11 cellular contexts compared by ENCODE assay signal in genomic region chr17:49645654-49646053, GRCh38. TPM values are rescaled to one million over a fixed set of nuclear protein-coding genes. Genes with fewer than 3 reads are reported as not detected.
DNase-seq lines count a peak whose midpoint lies in the region; ATAC-seq and TF ChIP-seq lines count a peak whose summit lies in the region.
"Had no signal": no experiment of that assay in that cellular context is flagged by ENCODE, and none has a peak within 500 bp of the region (broad histone marks: within the 10 kb centered on the region; RNA-seq: fewer than 3 reads in every experiment).

No MANE protein-coding gene starts in this region.

- no peaks in the 10 kb centered on the region for H3K36me3 ChIP-seq in right atrium auricular region
- no peaks in the 10 kb centered on the region for H3K36me3 ChIP-seq in colonic mucosa
- no peaks in the 10 kb centered on the region for H3K36me3 ChIP-seq in neural progenitor cell

- H3K4me1 ChIP-seq in right atrium auricular region, result peaks cover 0 to 55% of the 10 kb centered on the region in 2 donors
- peaks cover 10% of the 10 kb centered on the region for H3K4me1 ChIP-seq in right cardiac atrium (ENCODE audit: control insufficient read depth, insufficient read depth, low read length)
- H3K4me1 ChIP-seq in colonic mucosa, result no peaks in the 10 kb centered on the region
- H3K4me1 ChIP-seq in neural progenitor cell, result no peaks in the 10 kb centered on the region

- H3K9ac ChIP-seq in colonic mucosa (ENCODE audit: low read depth in 2 of 2, low read length in 2 of 2) (no peak overlapping the region), neural progenitor cell (no peak overlapping the region)
- H3K9ac ChIP-seq: BLaER1 treated with 17β-estradiol and CSF1 and Interleukin-3, amounts not matched to agents 10 nM and 100 nM had no signal

- H3K9me3 ChIP-seq in right atrium auricular region, result no peaks in the 10 kb centered on the region
- H3K9me3 ChIP-seq in right cardiac atrium (ENCODE audit: control insufficient read depth, low read length), result no peaks in the 10 kb centered on the region
- H3K9me3 ChIP-seq in colonic mucosa, result no peaks in the 10 kb centered on the region
- H3K9me3 ChIP-seq in neural progenitor cell (ENCODE audit: low read depth), result no peaks in the 10 kb centered on the region

- H3K27me3 Mint-ChIP-seq in nephron (ENCODE audit: low read depth) (no peaks in the 10 kb centered on the region), neural progenitor cell (ENCODE audit: insufficient read depth, low read depth) (peaks cover 4% of the 10 kb centered on the region), glutamatergic neuron (ENCODE audit: unreplicated experiment) (no peaks in the 10 kb centered on the region)

- DNase-seq in right atrium auricular region (ENCODE audit: low spot score), result no peak
- DNase-seq in right cardiac atrium, result no peak
- DNase-seq in colonic mucosa, result no peak
- DNase-seq in MV-4-11 (lab: John Stamatoyannopoulos, UW), result no peak
- no peak for DNase-seq in neural progenitor cell (ENCODE audit: low spot score)
- no peak for DNase-seq in glutamatergic neuron
- DNase-seq: head of caudate nucleus, NCI-H69 had no signal

- TF ChIP-seq CTCF in right atrium auricular region (IDR thresholded peaks at IDR 0.05) (no peak), colonic mucosa (IDR thresholded peaks at IDR 0.05) (no peak), nephron (IDR thresholded peaks at IDR 0.05; ENCODE audit: unreplicated experiment in 3 of 3) (no peak), neural progenitor cell (IDR thresholded peaks at IDR 0.05) (no peak), glutamatergic neuron (IDR thresholded peaks at IDR 0.05; ENCODE audit: partially characterized antibody, unreplicated experiment) (no peak)

- H3K9me3 Mint-ChIP-seq in nephron, result peaks cover 1% of the 10 kb centered on the region
- H3K9me3 Mint-ChIP-seq in neural progenitor cell, result no peaks in the 10 kb centered on the region
- no peaks in the 10 kb centered on the region for H3K9me3 Mint-ChIP-seq in glutamatergic neuron (ENCODE audit: unreplicated experiment)

- H3K27ac Mint-ChIP-seq in nephron (peak overlapping the region; percentile 1 to 38 (median 15)), neural progenitor cell (no peak overlapping the region), glutamatergic neuron (ENCODE audit: unreplicated experiment) (no peak overlapping the region)

- no peak overlapping the region for H3K4me3 Mint-ChIP-seq in nephron
- H3K4me3 Mint-ChIP-seq in neural progenitor cell, result no peak overlapping the region
- no peak overlapping the region for H3K4me3 Mint-ChIP-seq in glutamatergic neuron (ENCODE audit: unreplicated experiment)

- peaks cover 13% of the 10 kb centered on the region for H4K20me1 ChIP-seq in neural progenitor cell (ENCODE audit: low read depth)

- no peak overlapping the region for H2AFZ ChIP-seq in neural progenitor cell (replicated peaks)

- no peaks in the 10 kb centered on the region for H3K27me3 ChIP-seq in right atrium auricular region
- no peaks in the 10 kb centered on the region for H3K27me3 ChIP-seq in right cardiac atrium (ENCODE audit: control insufficient read depth, insufficient read depth)
- H3K27me3 ChIP-seq in colonic mucosa, result no peaks in the 10 kb centered on the region
- H3K27me3 ChIP-seq in neural progenitor cell, result no peaks in the 10 kb centered on the region
- H3K27me3 ChIP-seq: BLaER1 treated with 17β-estradiol and CSF1 and Interleukin-3, amounts not matched to agents 10 nM and 100 nM had no signal

- peaks cover 86% of the 10 kb centered on the region for H3K79me2 ChIP-seq in neural progenitor cell (ENCODE audit: low read depth)

- H3K27ac ChIP-seq in right atrium auricular region (peak overlapping the region; percentile 67 to 85), right cardiac atrium (ENCODE audit: low read length) (no peak overlapping the region), colonic mucosa (peak overlapping the region; percentile 52), neural progenitor cell (no peak overlapping the region)
- H3K27ac ChIP-seq: BLaER1 treated with 17β-estradiol and CSF1 and Interleukin-3, amounts not matched to agents 10 nM and 100 nM had no signal

- H3K36me3 Mint-ChIP-seq in nephron (ENCODE audit: low read depth) (peaks cover 8% of the 10 kb centered on the region), neural progenitor cell (peaks cover 3% of the 10 kb centered on the region), glutamatergic neuron (ENCODE audit: unreplicated experiment) (no peaks in the 10 kb centered on the region)

- intact Hi-C loops in right cardiac atrium (cut with DNase I) (loop anchor here in 1 of 4 donors (2.0 kb wide), 1 partner anchor 17 kb away; no protein-coding TSS in a partner anchor), colonic mucosa (cut with DNase I) (no loop called here)

- peak overlapping the region in 1 of 2 donors; percentile 28 for H3K4me3 ChIP-seq in right atrium auricular region
- no peak overlapping the region for H3K4me3 ChIP-seq in right cardiac atrium (ENCODE audit: low read length)
- H3K4me3 ChIP-seq in colonic mucosa, result no peak overlapping the region
- H3K4me3 ChIP-seq in neural progenitor cell, result no peak overlapping the region
- H3K4me3 ChIP-seq: BLaER1 treated with 17β-estradiol and CSF1 and Interleukin-3, amounts not matched to agents 10 nM and 100 nM had no signal

- no peak overlapping the region for H3K4me2 ChIP-seq in neural progenitor cell
- H3K4me2 ChIP-seq: BLaER1 treated with 17β-estradiol and CSF1 and Interleukin-3, amounts not matched to agents 10 nM and 100 nM had no signal

- WGBS in right cardiac atrium, result 16% methylated on average over 1 of the region's 1 CpG

- H3K4me1 Mint-ChIP-seq in nephron (peaks cover 21% of the 10 kb centered on the region), neural progenitor cell (peaks cover 5% of the 10 kb centered on the region), glutamatergic neuron (ENCODE audit: low read depth, unreplicated experiment) (no peaks in the 10 kb centered on the region)

- ATAC-seq in right cardiac atrium (no peak), GM21390 (IDR thresholded peaks at IDR 0.05; ENCODE audit: unreplicated experiment) (no peak)

- H3F3A ChIP-seq in neural progenitor cell (ENCODE audit: low read depth), result peaks cover 11% of the 10 kb centered on the region

RNA-seq across cellular contexts. Expression of gene SPOP, which starts 32.2 kb away (rescaled TPM):
- total RNA-seq in right atrium auricular region (10 to 100 TPM; 40.9 to 71.8 TPM), right cardiac atrium (10 to 100 TPM; 61.0 to 82.7 (median 76.6) TPM), colonic mucosa (10 to 100 TPM; 60.5 to 83.2 TPM), neural progenitor cell (ENCODE audit: low replicate concordance) (29.5 and 40.3 TPM in 2 replicates), glutamatergic neuron (ENCODE audit: unreplicated experiment) (49.5 TPM)
- polyA plus RNA-seq in right cardiac atrium, result 33.7 TPM

Comparison
In these comparisons a context has a peak if more than half of its experiments do, and no peak if none do; other contexts are left out.
1. H3K27ac ChIP-seq: peak in right atrium auricular region (2 of 2) and colonic mucosa (single experiment); none in right cardiac atrium (single experiment) and neural progenitor cell (single experiment).
2. H3K27ac Mint-ChIP-seq: peak in nephron (3 of 3); none in neural progenitor cell (single experiment) and glutamatergic neuron (single experiment).